ENCODE assay signal across 2 cellular contexts in the genomic region with DNA sequence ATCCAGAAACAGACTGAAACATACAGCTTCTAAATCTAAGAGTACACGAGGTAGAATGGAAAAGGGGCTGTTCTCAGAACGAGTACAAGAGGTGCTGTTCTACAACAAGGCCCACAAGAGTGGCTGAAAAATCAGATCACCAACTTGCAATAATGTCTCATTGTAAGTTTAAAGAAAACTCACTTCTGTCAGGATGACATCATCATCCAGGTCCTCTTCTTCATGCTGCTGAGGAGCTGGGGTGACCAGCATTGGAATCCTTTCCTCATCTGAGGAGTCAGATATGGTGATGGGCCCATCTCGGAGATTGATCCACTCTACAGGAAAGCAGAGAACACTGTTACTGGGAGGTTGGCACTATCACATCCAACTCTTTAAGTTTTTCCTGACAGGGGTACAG.
TF ChIP-seq lines count a peak whose summit lies in the region.

No MANE protein-coding gene starts in this region.

TF ChIP-seq in HepG2, 621 proteins besides CTCF, POLR2A, EP300 and RAD21:
- TF ChIP-seq ATM (IDR thresholded peaks at IDR 0.05; ENCODE audit: borderline replicate concordance), result no peak
- no peak for TF ChIP-seq HOXA3 (CRISPR knock-in tag; IDR thresholded peaks at IDR 0.05)
- TF ChIP-seq BCL6 (CRISPR knock-in tag; IDR thresholded peaks at IDR 0.05), result no peak
- no peak for TF ChIP-seq KMT2A (CRISPR knock-in tag; IDR thresholded peaks at IDR 0.05)
- no peak for TF ChIP-seq ZNF644 (CRISPR knock-in tag; IDR thresholded peaks at IDR 0.05; ENCODE audit: low read depth)
- TF ChIP-seq ZBTB34 (CRISPR knock-in tag; IDR thresholded peaks at IDR 0.05), result no peak
- TF ChIP-seq ZNF724P (CRISPR knock-in tag; IDR thresholded peaks at IDR 0.05; ENCODE audit: borderline replicate concordance), result no peak
- TF ChIP-seq ZNF891 (CRISPR knock-in tag; IDR thresholded peaks at IDR 0.05), result no peak
- TF ChIP-seq CREB1 (IDR thresholded peaks at IDR 0.05), result peak; percentile 28; the same call in 1 of the 2 replicates
- no peak for TF ChIP-seq CREB1 (CRISPR knock-in tag; IDR thresholded peaks at IDR 0.05)
- TF ChIP-seq KAT2B (IDR thresholded peaks at IDR 0.05; ENCODE audit: borderline replicate concordance, low read depth, low read length), result no peak
- TF ChIP-seq, protein P1, sequence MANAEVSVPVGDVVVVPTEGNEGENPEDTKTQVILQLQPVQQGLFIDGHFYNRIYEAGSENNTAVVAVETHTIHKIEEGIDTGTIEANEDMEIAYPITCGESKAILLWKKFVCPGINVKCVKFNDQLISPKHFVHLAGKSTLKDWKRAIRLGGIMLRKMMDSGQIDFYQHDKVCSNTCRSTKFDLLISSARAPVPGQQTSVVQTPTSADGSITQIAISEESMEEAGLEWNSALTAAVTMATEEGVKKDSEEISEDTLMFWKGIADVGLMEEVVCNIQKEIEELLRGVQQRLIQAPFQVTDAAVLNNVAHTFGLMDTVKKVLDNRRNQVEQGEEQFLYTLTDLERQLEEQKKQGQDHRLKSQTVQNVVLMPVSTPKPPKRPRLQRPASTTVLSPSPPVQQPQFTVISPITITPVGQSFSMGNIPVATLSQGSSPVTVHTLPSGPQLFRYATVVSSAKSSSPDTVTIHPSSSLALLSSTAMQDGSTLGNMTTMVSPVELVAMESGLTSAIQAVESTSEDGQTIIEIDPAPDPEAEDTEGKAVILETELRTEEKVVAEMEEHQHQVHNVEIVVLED (CRISPR knock-in tag; IDR thresholded peaks at IDR 0.05; ENCODE audit: borderline replicate concordance), result no peak
- TF ChIP-seq, protein P2, sequence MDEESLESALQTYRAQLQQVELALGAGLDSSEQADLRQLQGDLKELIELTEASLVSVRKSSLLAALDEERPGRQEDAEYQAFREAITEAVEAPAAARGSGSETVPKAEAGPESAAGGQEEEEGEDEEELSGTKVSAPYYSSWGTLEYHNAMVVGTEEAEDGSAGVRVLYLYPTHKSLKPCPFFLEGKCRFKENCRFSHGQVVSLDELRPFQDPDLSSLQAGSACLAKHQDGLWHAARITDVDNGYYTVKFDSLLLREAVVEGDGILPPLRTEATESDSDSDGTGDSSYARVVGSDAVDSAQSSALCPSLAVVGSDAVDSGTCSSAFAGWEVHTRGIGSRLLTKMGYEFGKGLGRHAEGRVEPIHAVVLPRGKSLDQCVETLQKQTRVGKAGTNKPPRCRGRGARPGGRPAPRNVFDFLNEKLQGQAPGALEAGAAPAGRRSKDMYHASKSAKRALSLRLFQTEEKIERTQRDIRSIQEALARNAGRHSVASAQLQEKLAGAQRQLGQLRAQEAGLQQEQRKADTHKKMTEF (CRISPR knock-in tag; IDR thresholded peaks at IDR 0.05), result no peak
- no peak for TF ChIP-seq ZNF605 (CRISPR knock-in tag; IDR thresholded peaks at IDR 0.05)
- TF ChIP-seq ZBTB14 (CRISPR knock-in tag; IDR thresholded peaks at IDR 0.05), result no peak
- peak; percentile 90 for TF ChIP-seq ATF7 (IDR thresholded peaks at IDR 0.05)
- no peak for TF ChIP-seq ATF7 (CRISPR knock-in tag; IDR thresholded peaks at IDR 0.05)
- TF ChIP-seq KAT7 (CRISPR knock-in tag; IDR thresholded peaks at IDR 0.05; ENCODE audit: borderline replicate concordance), result no peak
- no peak for TF ChIP-seq ZNF740 (CRISPR knock-in tag; IDR thresholded peaks at IDR 0.05)

TF ChIP-seq in GM12878, 131 proteins besides CTCF, POLR2A, EP300 and RAD21:
- TF ChIP-seq, protein P3, sequence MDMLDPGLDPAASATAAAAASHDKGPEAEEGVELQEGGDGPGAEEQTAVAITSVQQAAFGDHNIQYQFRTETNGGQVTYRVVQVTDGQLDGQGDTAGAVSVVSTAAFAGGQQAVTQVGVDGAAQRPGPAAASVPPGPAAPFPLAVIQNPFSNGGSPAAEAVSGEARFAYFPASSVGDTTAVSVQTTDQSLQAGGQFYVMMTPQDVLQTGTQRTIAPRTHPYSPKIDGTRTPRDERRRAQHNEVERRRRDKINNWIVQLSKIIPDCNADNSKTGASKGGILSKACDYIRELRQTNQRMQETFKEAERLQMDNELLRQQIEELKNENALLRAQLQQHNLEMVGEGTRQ (IDR thresholded peaks at IDR 0.05; ENCODE audit: borderline replicate concordance, low read depth, low read length), result no peak
- 0 out of 2 replicates have a peak, but pooled peaks have one; percentile 15 for TF ChIP-seq ATF7 (IDR thresholded peaks at IDR 0.05; ENCODE audit: low read depth)
